In the genomic region with DNA sequence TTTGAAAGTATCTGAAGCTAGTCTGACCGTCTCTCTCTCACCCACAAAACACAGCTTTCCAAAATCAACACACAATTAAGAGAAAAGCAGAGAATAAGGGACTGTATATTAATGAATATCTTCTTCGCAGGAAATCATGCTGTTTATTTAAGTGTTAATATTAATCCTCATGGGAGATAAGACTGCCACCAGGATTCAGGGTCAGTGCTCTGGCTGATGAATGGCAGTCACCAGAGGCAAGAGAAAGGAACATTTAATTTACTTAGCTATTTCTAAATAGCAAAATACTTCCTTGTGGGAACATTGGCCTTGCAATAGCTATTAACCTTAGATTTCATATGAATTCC, we compare ENCODE assay signal across 9 cellular contexts. TPM values are rescaled to one million over a fixed set of nuclear protein-coding genes. Genes with fewer than 3 reads are reported as not detected.
DNase-seq lines count a peak whose midpoint lies in the region; ATAC-seq, FAIRE-seq and TF ChIP-seq lines count a peak whose summit lies in the region.
"Had no signal": no experiment of that assay in that cellular context is flagged by ENCODE, and none has a peak within 500 bp of the region (broad histone marks: within the 10 kb centered on the region; RNA-seq: fewer than 3 reads in every experiment).

No MANE protein-coding gene starts in this region.

- no peaks in the 10 kb centered on the region for H3K27me3 ChIP-seq in astrocyte (ENCODE audit: insufficient read depth, low read length)
- H3K27me3 ChIP-seq in mucosa of rectum (ENCODE audit: control insufficient read depth in 2 of 2, insufficient read depth in 2 of 2, low read length in 2 of 2) = no peaks in the 10 kb centered on the region

- H3K36me3 ChIP-seq in astrocyte (ENCODE audit: insufficient read depth, low read length) (peaks cover 6% of the 10 kb centered on the region), mucosa of rectum (ENCODE audit: control insufficient read depth in 2 of 2, insufficient read depth in 2 of 2, low read length in 2 of 2) (peaks cover 15 to 18% of the 10 kb centered on the region in 2 donors)

- H3K27ac ChIP-seq in A549 (peak overlapping the region; percentile 13 to 64; a peak in 4 of 6 replicates), astrocyte (ENCODE audit: low read depth, low read length) (no peak overlapping the region), mucosa of rectum (ENCODE audit: low read depth in 2 of 2, low read length in 2 of 2) (peak overlapping the region; percentile 52 to 62)

- POLR2A ChIA-PET in A549 (lab: Yijun Ruan, JAX) = no interaction called here

- ATAC-seq in A549 = no peak

- H3K4me1 Mint-ChIP-seq in HFFc6 (ENCODE audit: low read depth) (peaks cover 49% of the 10 kb centered on the region), astrocyte (ENCODE audit: low read depth, unreplicated experiment) (peaks cover 17% of the 10 kb centered on the region)

- TF ChIP-seq RAD21 in A549 (conservative IDR thresholded peaks at IDR 0.05 in 1 of 2, IDR thresholded peaks at IDR 0.05 in 1 of 2) = no peak

- H3K4me3 Mint-ChIP-seq in HFFc6 = peak overlapping the region; percentile 21
- H3K4me3 Mint-ChIP-seq in astrocyte (ENCODE audit: unreplicated experiment) = no peak overlapping the region

- H3K9ac ChIP-seq in astrocyte (ENCODE audit: low read length) (no peak overlapping the region), mucosa of rectum (ENCODE audit: low read depth in 1 of 2, low read length in 2 of 2) (peak overlapping the region in 1 of 2 donors; percentile 29)

- 21% methylated on average over 2 of the region's 2 CpGs for WGBS in A549 (ENCODE audit: missing lambda C conversion rate)

- CTCF ChIA-PET in A549 (lab: Yijun Ruan, JAX) = no interaction called here

- H3K27ac Mint-ChIP-seq in HFFc6 (peak overlapping the region; percentile 69), astrocyte (ENCODE audit: unreplicated experiment) (peak overlapping the region; percentile 44)

- H3K9me3 ChIP-seq in A549 (no peaks in the 10 kb centered on the region), astrocyte (ENCODE audit: insufficient read depth, low read depth, low read length) (no peaks in the 10 kb centered on the region), mucosa of rectum (ENCODE audit: control insufficient read depth in 2 of 2, low read length in 2 of 2) (no peaks in the 10 kb centered on the region)

- 0 out of 3 replicates have a peak overlapping the region, but pooled peaks have one; percentile 0 for H3K4me3 ChIP-seq in A549
- no peak overlapping the region for H3K4me3 ChIP-seq in astrocyte (ENCODE audit: insufficient read depth, low read depth, low read length)
- H3K4me3 ChIP-seq in mucosa of rectum (ENCODE audit: low read length in 2 of 2) = peak overlapping the region in 1 of 2 donors; percentile 46

- H3K4me2 ChIP-seq in A549 (peak overlapping the region; percentile 76), astrocyte (ENCODE audit: low read length) (peak overlapping the region; percentile 3)

- H3K36me3 Mint-ChIP-seq in HFFc6 (ENCODE audit: low read depth) = peaks cover 3% of the 10 kb centered on the region; the same call in 1 of the 2 replicates
- peaks cover 4% of the 10 kb centered on the region for H3K36me3 Mint-ChIP-seq in astrocyte (ENCODE audit: low read depth, unreplicated experiment)

- no peak for DNase-seq in A549 (ENCODE audit: low read depth in 1 of 2, low spot score in 1 of 2)
- DNase-seq in HFFc6 = no peak
- DNase-seq in astrocyte (ENCODE audit: low read depth) = no peak
- DNase-seq in NK-92 treated with Interleukin-12 subunit alpha and Interleukin-12 subunit beta, amount 100 ng/mL, for 24 hours (lab: John Stamatoyannopoulos, UW) = no peak
- no peak for DNase-seq in cortex of kidney (lab: John Stamatoyannopoulos, UW)
- DNase-seq in C1 segment of cervical spinal cord (lab: John Stamatoyannopoulos, UW) = no peak
- DNase-seq in head of caudate nucleus = no peak

- H3K27me3 Mint-ChIP-seq in HFFc6 (ENCODE audit: insufficient read depth) = peaks cover 5% of the 10 kb centered on the region
- H3K27me3 Mint-ChIP-seq in astrocyte (ENCODE audit: low read depth, unreplicated experiment) = peaks cover 2% of the 10 kb centered on the region

- no peak for TF ChIP-seq POLR2A in A549 (IDR thresholded peaks at IDR 0.05; ENCODE audit: low read length)

- H3K79me2 ChIP-seq in astrocyte (ENCODE audit: insufficient read depth, low read length) = peaks cover 49% of the 10 kb centered on the region

- no peak for TF ChIP-seq EP300 in A549 (IDR thresholded peaks at IDR 0.05)

- TF ChIP-seq CTCF in A549 (IDR thresholded peaks at IDR 0.05) = no peak
- no peak for TF ChIP-seq CTCF in HFFc6 (IDR thresholded peaks at IDR 0.05)
- TF ChIP-seq CTCF in astrocyte (IDR thresholded peaks at IDR 0.05; ENCODE audit: insufficient read depth, low read depth, low read length) = no peak

- H3K4me1 ChIP-seq in A549 (peaks cover 22% of the 10 kb centered on the region), astrocyte (ENCODE audit: insufficient read depth, low read length) (peaks cover 8% of the 10 kb centered on the region), mucosa of rectum (ENCODE audit: control insufficient read depth in 2 of 2, insufficient read depth in 2 of 2, low read length in 2 of 2) (peaks cover 22 to 25% of the 10 kb centered on the region in 2 donors)

- no peak overlapping the region for H2AFZ ChIP-seq in astrocyte (ENCODE audit: low read depth, low read length)

- H4K20me1 ChIP-seq in astrocyte (ENCODE audit: insufficient read depth, low read length) = peaks cover 19% of the 10 kb centered on the region

- H3K9me3 Mint-ChIP-seq in HFFc6 (no peaks in the 10 kb centered on the region), astrocyte (ENCODE audit: unreplicated experiment) (no peaks in the 10 kb centered on the region)

- no peak for FAIRE-seq in A549 (lab: Jason Lieb, UNC)
- no peak for FAIRE-seq in astrocyte (lab: Jason Lieb, UNC)
- FAIRE-seq: colon had no signal

- intact Hi-C loops in head of caudate nucleus (cut with DNase I) = loop anchor here (5.0 kb wide), 1 partner anchor 94 kb away; a partner anchor contains a TSS

TF ChIP-seq in A549, 52 proteins besides CTCF, POLR2A, EP300 and RAD21:
- TF ChIP-seq MYC (IDR thresholded peaks at IDR 0.05; ENCODE audit: borderline replicate concordance, low read length) (no peak), NR3C1 (IDR thresholded peaks at IDR 0.05) (no peak)
- TF ChIP-seq, protein P1, sequence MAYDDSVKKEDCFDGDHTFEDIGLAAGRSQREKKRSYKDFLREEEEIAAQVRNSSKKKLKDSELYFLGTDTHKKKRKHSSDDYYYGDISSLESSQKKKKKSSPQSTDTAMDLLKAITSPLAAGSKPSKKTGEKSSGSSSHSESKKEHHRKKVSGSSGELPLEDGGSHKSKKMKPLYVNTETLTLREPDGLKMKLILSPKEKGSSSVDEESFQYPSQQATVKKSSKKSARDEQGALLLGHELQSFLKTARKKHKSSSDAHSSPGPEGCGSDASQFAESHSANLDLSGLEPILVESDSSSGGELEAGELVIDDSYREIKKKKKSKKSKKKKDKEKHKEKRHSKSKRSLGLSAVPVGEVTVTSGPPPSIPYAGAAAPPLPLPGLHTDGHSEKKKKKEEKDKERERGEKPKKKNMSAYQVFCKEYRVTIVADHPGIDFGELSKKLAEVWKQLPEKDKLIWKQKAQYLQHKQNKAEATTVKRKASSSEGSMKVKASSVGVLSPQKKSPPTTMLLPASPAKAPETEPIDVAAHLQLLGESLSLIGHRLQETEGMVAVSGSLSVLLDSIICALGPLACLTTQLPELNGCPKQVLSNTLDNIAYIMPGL (CRISPR knock-in tag; IDR thresholded peaks at IDR 0.05; ENCODE audit: borderline replicate concordance) = no peak

RNA-seq across cellular contexts. Expression of a gene that starts 2.2 kb away (rescaled TPM):
- polyA plus RNA-seq in A549 (2011; rRNA removed) = 7.3 and 8.1 TPM in 2 replicates
- 1.9 TPM in 2 replicates for polyA plus RNA-seq in A549 (2012; cell fraction: cytosol; rRNA removed)
- 1.7 and 1.9 TPM in 2 replicates for polyA plus RNA-seq in A549 (2012; cell fraction: nucleus; rRNA removed)
- 2.6 to 3.5 TPM (median 3.2 TPM) in 3 replicates for polyA plus RNA-seq in A549 (2017; fragmentation: RNase III; extraction: RNeasy Plus Mini Kit Qiagen cat#74134 plus additional on column Dnase treatment)
- polyA minus RNA-seq in A549 (2011; rRNA and poly(A)+ RNA removed) = 8.5 and 9.3 TPM in 2 replicates
- total RNA-seq in HFFc6 (2021; fragmentation: NEBNext Ultra II Directional; extraction: Animal tissue kit (Norgen Biotek cat#: 25700)) = 1 to 10 TPM; 4.4 to 5.2 (median 4.7) TPM
- 5.6 and 6.2 TPM in 2 replicates for total RNA-seq in astrocyte
